14 cellular contexts compared by ENCODE assay signal in the genomic region with DNA sequence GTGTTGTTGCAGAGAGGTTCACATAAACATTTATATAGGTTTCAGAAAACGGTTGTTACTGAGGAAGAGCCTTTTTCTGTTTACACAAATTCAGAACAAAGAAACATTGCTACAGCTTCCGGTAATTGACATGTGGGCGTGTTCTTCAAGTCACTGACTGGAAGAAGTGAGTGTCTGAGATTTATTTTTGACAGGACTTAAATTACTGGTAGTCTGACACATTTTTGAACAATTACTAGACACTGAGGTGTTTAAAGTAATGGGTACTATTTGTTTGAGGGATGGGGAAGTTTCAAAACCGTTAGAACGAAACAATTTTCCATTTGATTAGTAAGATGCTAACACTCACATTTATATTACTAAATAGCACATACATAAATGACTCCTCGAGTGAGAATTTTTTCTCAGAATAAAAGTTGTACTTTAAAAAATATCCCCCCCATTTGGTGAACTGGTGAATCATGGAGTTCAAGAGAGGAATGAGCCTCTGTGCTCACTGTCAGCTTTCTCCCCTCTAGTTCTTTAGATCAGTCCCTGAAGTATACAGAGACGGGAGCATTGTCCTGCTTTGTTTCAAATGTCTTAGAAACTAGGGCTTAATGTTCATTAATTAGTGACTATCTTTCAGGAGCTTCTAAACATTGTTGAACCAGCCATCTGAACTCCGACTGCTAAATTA.
A peak's percentile ranks its signal among the peaks of the same experiment; 100 is the strongest.
DNase-seq lines count a peak whose midpoint lies in the region; ATAC-seq, FAIRE-seq and TF ChIP-seq lines count a peak whose summit lies in the region.
"Had no signal": no experiment of that assay in that cellular context is flagged by ENCODE, and none has a peak within 500 bp of the region (broad histone marks: within the 10 kb centered on the region; RNA-seq: fewer than 3 reads in every experiment).

No MANE protein-coding gene starts in this region.

- no peaks in the 10 kb centered on the region for H3K36me3 ChIP-seq in small intestine (ENCODE audit: control insufficient read depth in 2 of 2, insufficient read depth in 2 of 2, low read length in 2 of 2)
- H3K36me3 ChIP-seq: brain microvascular endothelial cell had no signal

- FAIRE-seq in small intestine (lab: Jason Lieb, UNC) (no peak), urothelium cell line (lab: Jason Lieb, UNC) (no peak)
- FAIRE-seq: H54, keratinocyte had no signal

- TF ChIP-seq CTCF in fibroblast of mammary gland (conservative IDR thresholded peaks at IDR 0.05; ENCODE audit: control insufficient read depth, insufficient read depth, low read depth, low read length) = no peak

- DNase-seq in NCI-H1417 (lab: John Stamatoyannopoulos, UW) = peak in 2 of 3 experiments; percentile 21 to 73
- no peak for DNase-seq in NCI-H1417 treated with DMSO at 0.1 percent for 48 hours (lab: John Stamatoyannopoulos, UW)
- DNase-seq in T-helper 2 cell treated with Interferon-gamma antibody and Interleukin-4, amounts not matched to agents 5 μg/mL and 100 μg/mL, for 36 hours (ENCODE audit: low spot score) = peak; percentile 17
- DNase-seq in fibroblast of mammary gland (ENCODE audit: low read depth) = peak; percentile 38
- peak; percentile 6 for DNase-seq in small intestine
- DNase-seq in urothelium cell line (ENCODE audit: low spot score) = no peak
- no peak for DNase-seq in Ammon's horn (ENCODE audit: low spot score)
- DNase-seq: activated CD4-positive, CD25-positive, alpha-beta regulatory T cell; brain microvascular endothelial cell; psoas muscle had no signal

- H3K4me3 ChIP-seq in fibroblast of mammary gland (ENCODE audit: control insufficient read depth, low read depth, low read length) = no peak overlapping the region
- H3K4me3 ChIP-seq in small intestine (ENCODE audit: low read depth in 1 of 2, low read length in 2 of 2) = no peak overlapping the region
- H3K4me3 ChIP-seq: psoas muscle had no signal

- no peak overlapping the region for H3K4me3 Mint-ChIP-seq in T-helper 2 cell treated with Interferon-gamma antibody and Interleukin-4, amounts not matched to agents 5 μg/mL and 100 μg/mL, for 36 hours

- H3K4me1 Mint-ChIP-seq in T-helper 2 cell treated with Interferon-gamma antibody and Interleukin-4, amounts not matched to agents 5 μg/mL and 100 μg/mL, for 36 hours (ENCODE audit: low read depth) = peaks cover 9% of the 10 kb centered on the region

- no peak overlapping the region for H3K27ac Mint-ChIP-seq in T-helper 2 cell treated with Interferon-gamma antibody and Interleukin-4, amounts not matched to agents 5 μg/mL and 100 μg/mL, for 36 hours

- no peaks in the 10 kb centered on the region for H3K4me1 ChIP-seq in small intestine (ENCODE audit: control insufficient read depth in 2 of 2, insufficient read depth in 1 of 2, low read depth in 1 of 2, low read length in 1 of 2)
- H3K4me1 ChIP-seq: psoas muscle had no signal

- no peak for ATAC-seq in HG03196 (IDR thresholded peaks at IDR 0.05; ENCODE audit: unreplicated experiment)
- ATAC-seq: psoas muscle had no signal

- no peaks in the 10 kb centered on the region for H3K9me3 Mint-ChIP-seq in T-helper 2 cell treated with Interferon-gamma antibody and Interleukin-4, amounts not matched to agents 5 μg/mL and 100 μg/mL, for 36 hours

- WGBS in small intestine, 3 donors = 39 to 52% (median 50%) methylated on average over 8 of the region's 8 CpGs

- H3K27me3 Mint-ChIP-seq in T-helper 2 cell treated with Interferon-gamma antibody and Interleukin-4, amounts not matched to agents 5 μg/mL and 100 μg/mL, for 36 hours (ENCODE audit: low read depth) = no peaks in the 10 kb centered on the region

- H3K27me3 ChIP-seq in small intestine (ENCODE audit: control insufficient read depth in 2 of 2, insufficient read depth in 2 of 2, low read length in 2 of 2) = peaks cover 0 to 4% of the 10 kb centered on the region in 2 donors
- H3K27me3 ChIP-seq: brain microvascular endothelial cell had no signal

- H3K36me3 Mint-ChIP-seq in T-helper 2 cell treated with Interferon-gamma antibody and Interleukin-4, amounts not matched to agents 5 μg/mL and 100 μg/mL, for 36 hours (ENCODE audit: low read depth) = peaks cover 2% of the 10 kb centered on the region

- H3K9me3 ChIP-seq in small intestine (ENCODE audit: control insufficient read depth, low read depth) = no peaks in the 10 kb centered on the region
- H3K9me3 ChIP-seq: psoas muscle had no signal

- H3K27ac ChIP-seq in small intestine (ENCODE audit: low read depth in 1 of 2, low read length in 1 of 2) = no peak overlapping the region
- H3K27ac ChIP-seq: 22Rv1, brain microvascular endothelial cell, psoas muscle had no signal

Comparison
In these comparisons a context has a peak if more than half of its experiments do, and no peak if none do; other contexts are left out.
1. DNase-seq: peak in NCI-H1417 (2 of 3), T-helper 2 cell treated with Interferon-gamma antibody and Interleukin-4, amounts not matched to agents 5 μg/mL and 100 μg/mL, for 36 hours (single experiment), fibroblast of mammary gland (single experiment) and small intestine (single experiment); none in NCI-H1417 treated with DMSO at 0.1 percent for 48 hours (single experiment), urothelium cell line (single experiment) and Ammon's horn (single experiment).